ENCODE assay signal across 25 cellular contexts in genomic region chr4:167379433-167379832, GRCh38.
"Had no signal": no experiment of that assay in that cellular context is flagged by ENCODE, and none has a peak within 500 bp of the region (broad histone marks: within the 10 kb centered on the region; RNA-seq: fewer than 3 reads in every experiment).

No MANE protein-coding gene starts in this region.

- H3K27me3 Mint-ChIP-seq: dendritic cell treated with granulocyte-macrophage colony-stimulating factor and Interleukin-4, amounts not matched to agents 40 ng/mL and 50 ng/mL, for 4 days; effector memory CD8-positive, alpha-beta T cell; naive B cell; naive thymus-derived CD8-positive, alpha-beta T cell had no signal

- H3K4me3 ChIP-seq: esophagus squamous epithelium, gastrocnemius medialis, heart right ventricle, left lung, lower lobe of right lung, mucosa of descending colon had no signal

- H3K4me1 ChIP-seq: esophagus squamous epithelium, gastrocnemius medialis, heart right ventricle, left lung, lower lobe of right lung had no signal

- H3K4me1 Mint-ChIP-seq: endodermal cell; mesothelial cell of epicardium; naive B cell; naive thymus-derived CD8-positive, alpha-beta T cell had no signal

- H3K9me3 Mint-ChIP-seq: endodermal cell had no signal

- H3K27me3 ChIP-seq: esophagus squamous epithelium, gastrocnemius medialis, heart right ventricle, left lung had no signal

- H3K36me3 ChIP-seq: esophagus squamous epithelium, gastrocnemius medialis, heart right ventricle, left lung, lower lobe of right lung had no signal

- H3K27ac ChIP-seq: epithelial cell of prostate, esophagus squamous epithelium, gastrocnemius medialis, heart right ventricle, left lung, lower lobe of right lung had no signal

- H3K36me3 Mint-ChIP-seq: mesothelial cell of epicardium; naive B cell; naive thymus-derived CD8-positive, alpha-beta T cell had no signal

- H3K4me3 Mint-ChIP-seq: dendritic cell treated with granulocyte-macrophage colony-stimulating factor and Interleukin-4, amounts not matched to agents 40 ng/mL and 50 ng/mL, for 4 days; effector memory CD8-positive, alpha-beta T cell; endodermal cell; mesothelial cell of epicardium; naive B cell; naive thymus-derived CD8-positive, alpha-beta T cell had no signal

- H3K9me3 ChIP-seq: esophagus squamous epithelium, gastrocnemius medialis, heart right ventricle, lower lobe of right lung, mucosa of descending colon had no signal

- DNase-seq: cortex of kidney; effector CD8-positive, alpha-beta T cell; effector memory CD8-positive, alpha-beta T cell; endodermal cell; erythroblast; esophagus squamous epithelium; foreskin fibroblast; foreskin melanocyte; gastrocnemius medialis; glutamatergic neuron; head of caudate nucleus; heart right ventricle; hippocampal formation; left cardiac atrium; left ventricle myocardium superior; lower lobe of right lung; mesenchymal stem cell; mucosa of descending colon; naive B cell; naive thymus-derived CD8-positive, alpha-beta T cell had no signal

- H3K27ac Mint-ChIP-seq: dendritic cell treated with granulocyte-macrophage colony-stimulating factor and Interleukin-4, amounts not matched to agents 40 ng/mL and 50 ng/mL, for 4 days; effector memory CD8-positive, alpha-beta T cell; endodermal cell; mesothelial cell of epicardium; naive B cell; naive thymus-derived CD8-positive, alpha-beta T cell had no signal

- ATAC-seq: effector memory CD8-positive, alpha-beta T cell; esophagus mucosa; gastrocnemius medialis; heart right ventricle; left cardiac atrium; left lung; left ventricle myocardium superior; lower lobe of right lung; mucosa of descending colon; naive thymus-derived CD8-positive, alpha-beta T cell had no signal
